ENCODE assay signal across 2 cellular contexts in genomic region chr20:51166489-51166888, GRCh38.
TF ChIP-seq lines count a peak whose summit lies in the region.

No MANE protein-coding gene starts in this region.

TF ChIP-seq in IMR-90, 13 proteins besides CTCF, POLR2A, EP300 and RAD21:
- TF ChIP-seq MAZ (IDR thresholded peaks at IDR 0.05; ENCODE audit: borderline replicate concordance, low read depth, low read length) (no peak), FOS (IDR thresholded peaks at IDR 0.05; ENCODE audit: low read depth, low read length) (no peak), MAFK (IDR thresholded peaks at IDR 0.05; ENCODE audit: low read depth, low read length) (no peak), CEBPB (IDR thresholded peaks at IDR 0.05; ENCODE audit: low read depth, low read length) (peak; percentile 87)

TF ChIP-seq in H1, 55 proteins besides CTCF, POLR2A, EP300 and RAD21:
- TF ChIP-seq YY1 (IDR thresholded peaks at IDR 0.05; ENCODE audit: low read depth, low read length), result no peak
- peak; percentile 57; the same call in 1 of the 2 replicates for TF ChIP-seq CEBPB (IDR thresholded peaks at IDR 0.05; ENCODE audit: low read depth, low read length)
- TF ChIP-seq RFX5 (IDR thresholded peaks at IDR 0.05; ENCODE audit: borderline replicate concordance, low read depth, low read length), result no peak
- no peak for TF ChIP-seq CTBP2 (IDR thresholded peaks at IDR 0.05; ENCODE audit: borderline replicate concordance, insufficient read depth, insufficient read length, low read length)
